In the genomic region with DNA sequence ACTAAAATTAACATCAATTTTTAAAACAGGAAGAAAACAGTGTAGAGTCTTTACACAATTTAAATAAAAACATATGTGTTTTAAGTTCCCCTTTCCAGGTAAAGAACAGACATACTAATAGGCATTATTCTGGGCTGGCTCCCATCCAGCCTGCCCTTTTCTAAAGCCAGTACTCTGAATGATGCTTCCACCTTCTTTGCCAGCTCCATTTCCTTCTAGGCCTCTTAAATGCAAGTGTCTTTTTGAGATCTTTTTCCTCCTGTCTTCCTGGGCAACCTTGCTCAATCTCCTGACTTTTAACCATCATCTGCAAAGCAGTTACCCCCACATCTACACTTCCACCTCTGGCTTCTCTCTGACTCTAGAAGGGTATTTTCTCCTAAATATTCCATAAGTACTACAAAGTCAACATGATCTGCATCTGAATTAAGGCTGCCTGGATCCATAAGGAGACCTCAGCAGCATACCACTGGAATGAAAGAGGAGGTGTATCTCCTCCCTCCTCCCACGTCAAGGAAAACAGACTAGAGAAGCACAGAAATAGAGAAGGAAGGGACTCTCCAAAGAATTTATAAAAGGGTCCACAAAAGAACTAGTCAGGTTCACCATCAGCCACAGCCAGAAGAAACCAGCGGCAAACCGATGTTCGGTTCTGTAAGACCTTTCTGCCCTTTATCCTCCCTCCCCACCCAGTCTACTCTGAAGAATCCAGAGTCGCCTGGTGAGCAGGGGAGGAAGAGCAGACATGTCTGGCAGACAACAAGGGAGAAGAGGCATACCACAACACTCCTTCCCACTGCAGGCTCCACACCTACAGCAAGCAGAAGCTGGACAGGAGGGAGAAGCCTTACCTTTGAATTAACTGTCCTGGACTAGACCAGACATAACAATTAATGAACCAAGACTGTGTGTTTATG, we compare ENCODE assay signal across 14 cellular contexts. TPM values are rescaled to one million over a fixed set of nuclear protein-coding genes. Genes with fewer than 3 reads are reported as not detected.
A peak's percentile ranks its signal among the peaks of the same experiment; 100 is the strongest.
DNase-seq lines count a peak whose midpoint lies in the region; ATAC-seq, FAIRE-seq and TF ChIP-seq lines count a peak whose summit lies in the region.
"Had no signal": no experiment of that assay in that cellular context is flagged by ENCODE, and none has a peak within 500 bp of the region (broad histone marks: within the 10 kb centered on the region; RNA-seq: fewer than 3 reads in every experiment).

No MANE protein-coding gene starts in this region.

- peak; percentile 42 for ATAC-seq in left ventricle myocardium superior
- ATAC-seq in pancreas, result peak in 3 of 4 donors; percentile 4 to 18 (median 6)

- H3K79me2 ChIP-seq in GM23248 (ENCODE audit: insufficient read depth), result peaks cover 98% of the 10 kb centered on the region
- H3K79me2 ChIP-seq in neural progenitor cell (ENCODE audit: low read depth), result peaks cover 10% of the 10 kb centered on the region
- H3K79me2 ChIP-seq: parathyroid adenoma had no signal

- TF ChIP-seq CTCF in pancreas (IDR thresholded peaks at IDR 0.05), result no peak
- no peak for TF ChIP-seq CTCF in neural progenitor cell (IDR thresholded peaks at IDR 0.05)

- no peak for FAIRE-seq in pancreas (lab: Jason Lieb, UNC)

- peak; percentile 28 for DNase-seq in GM23248
- DNase-seq in NCI-H69 (lab: John Stamatoyannopoulos, UW), result peak; percentile 80
- DNase-seq in left ventricle myocardium superior, result no peak
- no peak for DNase-seq in pancreas
- DNase-seq in neural progenitor cell (ENCODE audit: low spot score), result no peak
- no peak for DNase-seq in anterior cingulate cortex (lab: John Stamatoyannopoulos, UW)
- DNase-seq in T-helper 9 cell, result no peak
- DNase-seq: activated gamma-delta T cell treated with Interleukin-2 at 50 U/mL for 16 hours; brain microvascular endothelial cell; DND-41; effector memory CD4-positive, alpha-beta T cell; NCI-H187 treated with DMSO at 0.1 percent for 48 hours had no signal

- no peaks in the 10 kb centered on the region for H3K27me3 Mint-ChIP-seq in neural progenitor cell (ENCODE audit: insufficient read depth, low read depth)

- H3K27ac ChIP-seq in GM23248 (peak overlapping the region; percentile 36), pancreas (peak overlapping the region in 2 of 4 donors; percentile 24 to 28), neural progenitor cell (no peak overlapping the region)
- H3K27ac ChIP-seq: brain microvascular endothelial cell, C4-2B, parathyroid adenoma had no signal

- no peaks in the 10 kb centered on the region for H3K9me2 ChIP-seq in GM23248 (ENCODE audit: insufficient read depth)

- H3K27me3 ChIP-seq in GM23248 (replicated peaks; ENCODE audit: insufficient read depth) (no peaks in the 10 kb centered on the region), pancreas (no peaks in the 10 kb centered on the region), neural progenitor cell (no peaks in the 10 kb centered on the region)
- H3K27me3 ChIP-seq: brain microvascular endothelial cell had no signal

- no peaks in the 10 kb centered on the region for H3K36me3 Mint-ChIP-seq in neural progenitor cell

- H3K4me3 ChIP-seq in GM23248 (no peak overlapping the region), pancreas (no peak overlapping the region), neural progenitor cell (no peak overlapping the region)

- H3K36me3 ChIP-seq in GM23248 (ENCODE audit: low read depth), result no peaks in the 10 kb centered on the region
- H3K36me3 ChIP-seq in pancreas, result no peaks in the 10 kb centered on the region
- H3K36me3 ChIP-seq in neural progenitor cell, result no peaks in the 10 kb centered on the region
- H3K36me3 ChIP-seq: brain microvascular endothelial cell had no signal

- intact Hi-C loops in left ventricle myocardium superior (cut with micrococcal nuclease), result loop anchor here (5.0 kb wide), 1 partner anchor 44 kb away; no protein-coding TSS in a partner anchor
- intact Hi-C loops in pancreas (cut with DNase I), result loop anchor here in 2 of 3 donors (5.0 to 10.0 kb wide), 2 partner anchors 114 to 116 kb away; no protein-coding TSS in a partner anchor

- H3K4me1 ChIP-seq in GM23248 (ENCODE audit: insufficient read depth) (peaks cover 38% of the 10 kb centered on the region), pancreas (peaks cover 0 to 13% (median 5%) of the 10 kb centered on the region in 3 donors), neural progenitor cell (no peaks in the 10 kb centered on the region)
- H3K4me1 ChIP-seq: parathyroid adenoma had no signal

- no peaks in the 10 kb centered on the region for H3K9me3 Mint-ChIP-seq in neural progenitor cell

- H3K9ac ChIP-seq in GM23248 (peak overlapping the region; percentile 35; the same call in 1 of the 2 replicates), neural progenitor cell (no peak overlapping the region)
- H3K9ac ChIP-seq: parathyroid adenoma had no signal

- H3K9me3 ChIP-seq in GM23248 (ENCODE audit: low read depth), result no peaks in the 10 kb centered on the region
- H3K9me3 ChIP-seq in pancreas, result no peaks in the 10 kb centered on the region
- no peaks in the 10 kb centered on the region for H3K9me3 ChIP-seq in neural progenitor cell (ENCODE audit: low read depth)

- H3F3A ChIP-seq in GM23248 (ENCODE audit: insufficient read depth) (peaks cover 33% of the 10 kb centered on the region; the same call in 1 of the 2 replicates), neural progenitor cell (ENCODE audit: low read depth) (no peaks in the 10 kb centered on the region)

- H4K20me1 ChIP-seq in GM23248 (ENCODE audit: insufficient read depth) (no peaks in the 10 kb centered on the region), neural progenitor cell (ENCODE audit: low read depth) (no peaks in the 10 kb centered on the region)

- H3K4me1 Mint-ChIP-seq in neural progenitor cell, result peaks cover 4% of the 10 kb centered on the region

- 81 to 83% methylated on average over 5 of the region's 5 CpGs for WGBS in GM23248 (ENCODE audit: low coverage in 1 of 2, low lambda C conversion rate in 2 of 2, missing lambda C conversion rate in 2 of 2), 2 experiments
- 78 to 83% methylated on average over 5 of the region's 5 CpGs for WGBS in pancreas, 2 donors

- no peak overlapping the region for H2AFZ ChIP-seq in GM23248
- H2AFZ ChIP-seq in neural progenitor cell (replicated peaks), result no peak overlapping the region
- H2AFZ ChIP-seq: parathyroid adenoma had no signal

- peak overlapping the region; percentile 21 for H3K4me2 ChIP-seq in GM23248 (ENCODE audit: unreplicated experiment)
- no peak overlapping the region for H3K4me2 ChIP-seq in neural progenitor cell

- in situ Hi-C loops in GM23248 (cut with MboI), result no loop called here

- H3K4me3 Mint-ChIP-seq in neural progenitor cell, result no peak overlapping the region

- no peak overlapping the region for H3K27ac Mint-ChIP-seq in neural progenitor cell

RNA-seq across cellular contexts. Expression of gene GOLIM4, which starts 47.1 kb away (rescaled TPM):
- total RNA-seq in GM23248 (2014; rRNA removed; shearing (Covaris generic)), result 57.0 and 66.8 TPM in 2 replicates
- polyA plus RNA-seq in GM23248 (2016; fragmentation: Nextera tagmentation; extraction: Ambion mirVana), result 84.4 TPM in 2 replicates
- 63.2 TPM for total RNA-seq in left ventricle myocardium superior
- total RNA-seq in pancreas, result 10 to 100 TPM in 3 of 6 donors, 1 to 10 TPM in 3; 5.6 to 17.6 (median 10.5) TPM
- 1 to 10 TPM; 8.0 to 8.4 TPM for polyA plus RNA-seq in pancreas
- 22.9 and 23.0 TPM in 2 replicates for total RNA-seq in neural progenitor cell (ENCODE audit: low replicate concordance)

Comparison
In these comparisons a context has a peak if more than half of its experiments do, and no peak if none do; other contexts are left out.
1. DNase-seq: peak in GM23248 (single experiment) and NCI-H69 (single experiment); none in left ventricle myocardium superior (single experiment), pancreas (0 of 6), neural progenitor cell (single experiment), anterior cingulate cortex (0 of 58) and T-helper 9 cell (single experiment).